ENCODE assay signal across 37 cellular contexts in the genomic region with DNA sequence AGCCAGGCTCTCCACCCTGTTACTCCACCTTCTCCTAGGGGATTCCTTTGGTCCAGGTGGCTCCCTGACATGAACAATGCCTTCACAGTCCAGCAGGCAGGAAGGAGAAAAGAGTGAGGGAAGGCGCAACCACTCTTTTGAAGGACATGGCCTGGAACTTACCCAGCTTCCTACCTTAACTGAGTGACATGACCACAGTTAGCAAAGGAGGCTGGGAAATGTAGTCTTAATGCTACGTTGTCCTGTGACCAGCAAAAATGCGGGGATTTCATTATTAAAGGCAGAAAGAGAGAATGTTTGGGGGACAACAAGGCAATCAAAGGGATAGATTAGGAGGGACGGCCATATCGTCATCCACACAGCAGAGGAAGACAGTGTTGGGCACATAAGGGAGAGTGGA.
"Had no signal": no experiment of that assay in that cellular context is flagged by ENCODE, and none has a peak within 500 bp of the region (broad histone marks: within the 10 kb centered on the region; RNA-seq: fewer than 3 reads in every experiment).

No MANE protein-coding gene starts in this region.

- H3K4me3 Mint-ChIP-seq: activated B cell treated with CpG ODN at 0.5 μM for 24 hours; activated CD4-positive, alpha-beta memory T cell treated with anti-CD3 and anti-CD28 coated beads for 36 hours; activated CD4-positive, alpha-beta T cell treated with anti-CD3 and anti-CD28 coated beads, Interleukin-2, amount 10 ng/mL, durations not matched to agents 24 days and 14 days; activated CD8-positive, alpha-beta T cell treated with anti-CD3 and anti-CD28 coated beads for 36 hours; activated naive CD4-positive, alpha-beta T cell treated with anti-CD3 and anti-CD28 coated beads for 36 hours; activated naive CD8-positive, alpha-beta T cell treated with anti-CD3 and anti-CD28 coated beads for 36 hours; activated T-cell treated with anti-CD3 and anti-CD28 coated beads, Interleukin-2, amount 50 U/mL, for 4 hours; activated T-cell treated with anti-CD3 and anti-CD28 coated beads, Interleukin-2, amount 50 U/mL, for 72 hours; activated T-helper 1 cell treated with anti-CD3 and anti-CD28 coated beads, Interleukin-12 subunit alpha, Interleukin-12 subunit beta, Interleukin-2, Interleukin-4 antibody, amounts not matched to agents 30 ng/mL and 10 ng/mL and 1 ng/mL, durations not matched to agents 14 hours and 24 hours and 36 hours; activated T-helper 17 cell treated with anti-CD3 and anti-CD28 coated beads, Interleukin-2, amount 50 U/mL, for 72 hours; brain; T-helper 1 cell treated with Interleukin-12 subunit alpha and Interleukin-12 subunit beta and Interleukin-4 antibody, amounts not matched to agents 30 μg/mL and 1 μg/mL, for 36 hours; T-helper 2 cell treated with Interferon-gamma antibody and Interleukin-4, amounts not matched to agents 5 μg/mL and 100 μg/mL, for 36 hours had no signal

- H3K27me3 ChIP-seq: adrenal gland, ascending aorta, cardiac muscle cell had no signal

- H3K36me3 ChIP-seq: adrenal gland, ascending aorta, cardiac muscle cell had no signal

- H3K9me3 ChIP-seq: adrenal gland, ascending aorta had no signal

- FAIRE-seq: bronchial epithelial cell, colon, TTC549 had no signal

- H3K4me1 Mint-ChIP-seq: activated B cell treated with CpG ODN at 0.5 μM for 24 hours; activated CD4-positive, alpha-beta T cell treated with anti-CD3 and anti-CD28 coated beads, Interleukin-2, amount 10 ng/mL, durations not matched to agents 24 days and 14 days; activated T-helper 17 cell treated with anti-CD3 and anti-CD28 coated beads, Interleukin-2, amount 50 U/mL, for 72 hours had no signal

- DNase-seq: activated B cell treated with CpG ODN at 0.5 μM for 24 hours; activated CD4-positive, alpha-beta memory T cell treated with anti-CD3 and anti-CD28 coated beads for 36 hours; activated CD4-positive, alpha-beta T cell treated with anti-CD3 and anti-CD28 coated beads for 4 hours; activated CD4-positive, alpha-beta T cell treated with anti-CD3 and anti-CD28 coated beads, Interleukin-2, amount 10 ng/mL, durations not matched to agents 24 days and 14 days; activated CD4-positive, alpha-beta T cell treated with anti-CD3 and anti-CD28 coated beads, Interleukin-2, amount 50 U/mL, for 1 hour; activated CD4-positive, alpha-beta T cell treated with anti-CD3 and anti-CD28 coated beads, Interleukin-2, amount 50 U/mL, for 4 hours; activated CD4-positive, CD25-positive, alpha-beta regulatory T cell treated with anti-CD3 and anti-CD28 coated beads, Interleukin-2, amount 50 U/mL, for 72 hours; activated CD8-positive, alpha-beta T cell treated with anti-CD3 and anti-CD28 coated beads for 36 hours; activated effector memory CD4-positive, alpha-beta T cell treated with anti-CD3 and anti-CD28 coated beads, Interleukin-2, amount 50 U/mL, for 16 hours; activated gamma-delta T cell treated with Interleukin-2 at 50 U/mL for 16 hours; activated naive CD4-positive, alpha-beta T cell; activated naive CD4-positive, alpha-beta T cell treated with anti-CD3 and anti-CD28 coated beads for 36 hours; activated naive CD4-positive, alpha-beta T cell treated with anti-CD3 and anti-CD28 coated beads, Interleukin-2, amount 50 U/mL, for 16 hours; activated naive CD8-positive, alpha-beta T cell treated with anti-CD3 and anti-CD28 coated beads for 36 hours; activated T-cell treated with anti-CD3 and anti-CD28 coated beads for 4 hours; activated T-cell treated with anti-CD3 and anti-CD28 coated beads, Interleukin-2, amount 50 U/mL, for 1 hour; activated T-cell treated with anti-CD3 and anti-CD28 coated beads, Interleukin-2, amount 50 U/mL, for 4 hours; activated T-cell treated with anti-CD3 and anti-CD28 coated beads, Interleukin-2, amount 50 U/mL, for 72 hours; adrenal gland; amniotic stem cell; anterior cingulate cortex; central memory CD4-positive, alpha-beta T cell; T-helper 1 cell; T-helper 2 cell; T-helper 9 cell had no signal

- H3K27ac ChIP-seq: adrenal gland, ascending aorta, cardiac muscle cell, VCaP had no signal

- H3K36me3 Mint-ChIP-seq: activated CD4-positive, alpha-beta memory T cell treated with anti-CD3 and anti-CD28 coated beads for 36 hours; activated naive CD4-positive, alpha-beta T cell treated with anti-CD3 and anti-CD28 coated beads, Interleukin-2, amount 50 U/mL, for 72 hours; activated naive CD8-positive, alpha-beta T cell treated with anti-CD3 and anti-CD28 coated beads for 36 hours; brain had no signal

- H3K27ac Mint-ChIP-seq: activated B cell treated with CpG ODN at 0.5 μM for 24 hours; activated CD4-positive, alpha-beta memory T cell treated with anti-CD3 and anti-CD28 coated beads for 36 hours; activated CD4-positive, alpha-beta T cell treated with anti-CD3 and anti-CD28 coated beads, Interleukin-2, amount 10 ng/mL, durations not matched to agents 24 days and 14 days; activated CD8-positive, alpha-beta T cell treated with anti-CD3 and anti-CD28 coated beads for 36 hours; activated naive CD4-positive, alpha-beta T cell treated with anti-CD3 and anti-CD28 coated beads for 36 hours; activated naive CD4-positive, alpha-beta T cell treated with anti-CD3 and anti-CD28 coated beads, Interleukin-2, amount 50 U/mL, for 72 hours; activated naive CD8-positive, alpha-beta T cell treated with anti-CD3 and anti-CD28 coated beads for 36 hours; activated T-cell treated with anti-CD3 and anti-CD28 coated beads, Interleukin-2, amount 50 U/mL, for 72 hours; activated T-helper 1 cell treated with anti-CD3 and anti-CD28 coated beads, Interleukin-12 subunit alpha, Interleukin-12 subunit beta, Interleukin-2, Interleukin-4 antibody, amounts not matched to agents 30 ng/mL and 10 ng/mL and 1 ng/mL, durations not matched to agents 14 hours and 24 hours and 36 hours; activated T-helper 17 cell treated with anti-CD3 and anti-CD28 coated beads, Interleukin-2, amount 50 U/mL, for 72 hours; T-helper 1 cell treated with Interleukin-12 subunit alpha and Interleukin-12 subunit beta and Interleukin-4 antibody, amounts not matched to agents 30 μg/mL and 1 μg/mL, for 36 hours; T-helper 2 cell treated with Interferon-gamma antibody and Interleukin-4, amounts not matched to agents 5 μg/mL and 100 μg/mL, for 36 hours had no signal

- H3K9me3 Mint-ChIP-seq: activated B cell treated with CpG ODN at 0.5 μM for 24 hours; activated CD4-positive, alpha-beta memory T cell treated with anti-CD3 and anti-CD28 coated beads for 36 hours; activated CD8-positive, alpha-beta T cell treated with anti-CD3 and anti-CD28 coated beads for 36 hours; activated naive CD4-positive, alpha-beta T cell treated with anti-CD3 and anti-CD28 coated beads for 36 hours; activated naive CD8-positive, alpha-beta T cell treated with anti-CD3 and anti-CD28 coated beads for 36 hours; activated T-cell treated with anti-CD3 and anti-CD28 coated beads, Interleukin-2, amount 50 U/mL, for 4 hours; activated T-helper 1 cell treated with anti-CD3 and anti-CD28 coated beads, Interleukin-12 subunit alpha, Interleukin-12 subunit beta, Interleukin-2, Interleukin-4 antibody, amounts not matched to agents 30 ng/mL and 10 ng/mL and 1 ng/mL, durations not matched to agents 14 hours and 24 hours and 36 hours; activated T-helper 17 cell treated with anti-CD3 and anti-CD28 coated beads, Interleukin-2, amount 50 U/mL, for 72 hours; T-helper 1 cell treated with Interleukin-12 subunit alpha and Interleukin-12 subunit beta and Interleukin-4 antibody, amounts not matched to agents 30 μg/mL and 1 μg/mL, for 36 hours; T-helper 2 cell treated with Interferon-gamma antibody and Interleukin-4, amounts not matched to agents 5 μg/mL and 100 μg/mL, for 36 hours had no signal

- H3K4me3 ChIP-seq: adrenal gland, ascending aorta, cardiac muscle cell had no signal

- ATAC-seq: activated CD8-positive, alpha-beta T cell treated with anti-CD3 and anti-CD28 coated beads for 36 hours; activated naive CD4-positive, alpha-beta T cell treated with anti-CD3 and anti-CD28 coated beads, Interleukin-2, amount 50 U/mL, for 72 hours; activated T-cell treated with anti-CD3 and anti-CD28 coated beads, Interleukin-2, amount 50 U/mL, for 4 hours; activated T-cell treated with anti-CD3 and anti-CD28 coated beads, Interleukin-2, amount 50 U/mL, for 72 hours; activated T-helper 17 cell treated with anti-CD3 and anti-CD28 coated beads, Interleukin-2, amount 50 U/mL, for 72 hours had no signal
